1 cellular context compared by ENCODE assay signal in genomic region chr1:45412899-45413298, GRCh38.
A peak's percentile ranks its signal among the peaks of the same experiment; 100 is the strongest.
TF ChIP-seq lines count a peak whose summit lies in the region.

No MANE protein-coding gene starts in this region.

TF ChIP-seq in K562, 482 proteins besides CTCF, POLR2A, EP300 and RAD21 (continued from another document):
- TF ChIP-seq, protein P1, sequence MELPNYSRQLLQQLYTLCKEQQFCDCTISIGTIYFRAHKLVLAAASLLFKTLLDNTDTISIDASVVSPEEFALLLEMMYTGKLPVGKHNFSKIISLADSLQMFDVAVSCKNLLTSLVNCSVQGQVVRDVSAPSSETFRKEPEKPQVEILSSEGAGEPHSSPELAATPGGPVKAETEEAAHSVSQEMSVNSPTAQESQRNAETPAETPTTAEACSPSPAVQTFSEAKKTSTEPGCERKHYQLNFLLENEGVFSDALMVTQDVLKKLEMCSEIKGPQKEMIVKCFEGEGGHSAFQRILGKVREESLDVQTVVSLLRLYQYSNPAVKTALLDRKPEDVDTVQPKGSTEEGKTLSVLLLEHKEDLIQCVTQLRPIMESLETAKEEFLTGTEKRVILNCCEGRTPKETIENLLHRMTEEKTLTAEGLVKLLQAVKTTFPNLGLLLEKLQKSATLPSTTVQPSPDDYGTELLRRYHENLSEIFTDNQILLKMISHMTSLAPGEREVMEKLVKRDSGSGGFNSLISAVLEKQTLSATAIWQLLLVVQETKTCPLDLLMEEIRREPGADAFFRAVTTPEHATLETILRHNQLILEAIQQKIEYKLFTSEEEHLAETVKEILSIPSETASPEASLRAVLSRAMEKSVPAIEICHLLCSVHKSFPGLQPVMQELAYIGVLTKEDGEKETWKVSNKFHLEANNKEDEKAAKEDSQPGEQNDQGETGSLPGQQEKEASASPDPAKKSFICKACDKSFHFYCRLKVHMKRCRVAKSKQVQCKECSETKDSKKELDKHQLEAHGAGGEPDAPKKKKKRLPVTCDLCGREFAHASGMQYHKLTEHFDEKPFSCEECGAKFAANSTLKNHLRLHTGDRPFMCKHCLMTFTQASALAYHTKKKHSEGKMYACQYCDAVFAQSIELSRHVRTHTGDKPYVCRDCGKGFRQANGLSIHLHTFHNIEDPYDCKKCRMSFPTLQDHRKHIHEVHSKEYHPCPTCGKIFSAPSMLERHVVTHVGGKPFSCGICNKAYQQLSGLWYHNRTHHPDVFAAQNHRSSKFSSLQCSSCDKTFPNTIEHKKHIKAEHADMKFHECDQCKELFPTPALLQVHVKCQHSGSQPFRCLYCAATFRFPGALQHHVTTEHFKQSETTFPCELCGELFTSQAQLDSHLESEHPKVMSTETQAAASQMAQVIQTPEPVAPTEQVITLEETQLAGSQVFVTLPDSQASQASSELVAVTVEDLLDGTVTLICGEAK (IDR thresholded peaks at IDR 0.05): peak; percentile 72
- TF ChIP-seq, protein P1 (CRISPR knock-in tag; IDR thresholded peaks at IDR 0.05): no peak
